8 cellular contexts compared by ENCODE assay signal in the genomic region with DNA sequence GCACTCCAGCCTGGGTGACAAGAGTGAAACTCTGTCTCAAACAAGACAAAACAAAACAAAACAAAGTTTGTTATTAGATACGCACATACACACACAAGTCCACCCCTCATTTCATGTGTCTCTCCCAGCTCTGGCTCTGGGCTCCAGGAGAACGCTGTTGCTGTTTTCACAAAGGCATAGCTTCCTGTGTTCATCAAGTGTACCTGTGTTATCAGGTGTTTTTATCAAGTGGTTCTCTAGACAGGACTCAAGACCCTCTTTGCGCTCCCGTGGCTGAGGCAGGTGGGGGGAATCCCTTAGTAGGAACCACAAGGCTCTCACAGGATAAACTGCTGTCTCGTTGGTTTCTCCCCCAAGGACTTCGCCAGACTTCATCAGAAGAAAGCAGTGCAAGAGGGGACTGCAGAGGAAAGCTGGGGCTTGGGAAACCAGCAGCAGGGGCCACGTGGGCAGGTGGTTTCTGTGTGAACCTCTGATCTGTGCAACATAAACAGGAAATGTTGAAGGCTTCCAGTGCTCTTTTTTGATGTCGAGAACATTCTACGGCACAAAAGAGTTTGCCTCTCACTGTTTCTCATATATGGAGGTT. TPM values are rescaled to one million over a fixed set of nuclear protein-coding genes. Genes with fewer than 3 reads are reported as not detected.
DNase-seq lines count a peak whose midpoint lies in the region; ATAC-seq and TF ChIP-seq lines count a peak whose summit lies in the region.

No MANE protein-coding gene starts in this region.

- H3K9me3 Mint-ChIP-seq in naive thymus-derived CD4-positive, alpha-beta T cell, result no peaks in the 10 kb centered on the region

- peaks cover 0 to 3% (median 0%) of the 10 kb centered on the region in 5 donors for H3K36me3 Mint-ChIP-seq in naive thymus-derived CD4-positive, alpha-beta T cell

- TF ChIP-seq CTCF in body of pancreas (IDR thresholded peaks at IDR 0.05) (no peak), tibial artery (IDR thresholded peaks at IDR 0.05) (no peak)

- intact Hi-C loops in naive thymus-derived CD4-positive, alpha-beta T cell (cut with micrococcal nuclease), result loop anchor here in 1 of 2 donors (1.0 to 10.0 kb wide), 5 partner anchors 8 to 1195 kb away; partner anchors contain the start of genes ATP13A3 and XXYLT1
- intact Hi-C loops in body of pancreas (cut with DNase I), result no loop called here
- intact Hi-C loops in tibial artery (cut with DNase I; ENCODE audit: low total_unique reads), result loop anchor here (10.0 kb wide), 2 partner anchors 105 to 875 kb away; partner anchors contain the start of gene ACAP2

- H3K36me3 ChIP-seq in naive thymus-derived CD4-positive, alpha-beta T cell (ENCODE audit: control insufficient read depth in 2 of 3, insufficient read depth in 3 of 3, low read length in 3 of 3), result no peaks in the 10 kb centered on the region
- no peaks in the 10 kb centered on the region for H3K36me3 ChIP-seq in body of pancreas (replicated peaks in 1 of 2; ENCODE audit: insufficient read depth in 1 of 2, low read depth in 2 of 2)
- H3K36me3 ChIP-seq in tibial artery, result no peaks in the 10 kb centered on the region

- peak overlapping the region; percentile 69 for H3K27ac ChIP-seq in naive thymus-derived CD4-positive, alpha-beta T cell (ENCODE audit: low read depth, low read length)
- no peak overlapping the region for H3K27ac ChIP-seq in body of pancreas
- no peak overlapping the region for H3K27ac ChIP-seq in tibial artery

- POLR2A ChIA-PET in naive thymus-derived CD4-positive, alpha-beta T cell (lab: Charles Lee), result interaction anchor here (0.6 to 10.7 kb wide), 10 partner anchors 8 to 358 kb away, joined by 3 to 224 read pairs (median 8); partner anchors contain the start of genes PPP1R2, TNK2 and XXYLT1

- DNase-seq in activated T-cell treated with anti-CD3 and anti-CD28 coated beads for 4 hours (peak; percentile 57), NCI-H1105 (lab: John Stamatoyannopoulos, UW) (no peak), body of pancreas (no peak), cerebellar nuclear complex (lab: John Stamatoyannopoulos, UW) (no peak), tibial artery (no peak)
- peak; percentile 45 to 95 (median 94) for DNase-seq in naive thymus-derived CD4-positive, alpha-beta T cell

- peaks cover 44 to 93% (median 86%) of the 10 kb centered on the region in 7 donors for H3K4me1 Mint-ChIP-seq in naive thymus-derived CD4-positive, alpha-beta T cell

- peak overlapping the region; percentile 43 for H3K4me3 ChIP-seq in naive thymus-derived CD4-positive, alpha-beta T cell (ENCODE audit: low read length)
- H3K4me3 ChIP-seq in body of pancreas (no peak overlapping the region), tibial artery (no peak overlapping the region)

- no peaks in the 10 kb centered on the region for H3K9me3 ChIP-seq in naive thymus-derived CD4-positive, alpha-beta T cell (ENCODE audit: control insufficient read depth in 2 of 3, low read length in 3 of 3)
- no peaks in the 10 kb centered on the region for H3K9me3 ChIP-seq in body of pancreas
- H3K9me3 ChIP-seq in tibial artery, result no peaks in the 10 kb centered on the region

- CTCF ChIA-PET in naive thymus-derived CD4-positive, alpha-beta T cell (lab: Charles Lee), result interaction anchor here (0.5 to 2.4 kb wide), 10 partner anchors 10 to 358 kb away, joined by 3 to 12 read pairs (median 3); partner anchors contain the start of gene XXYLT1

- H3K4me1 ChIP-seq in naive thymus-derived CD4-positive, alpha-beta T cell (ENCODE audit: control insufficient read depth in 2 of 2, insufficient read depth in 2 of 2, low read length in 2 of 2), result peaks cover 70 to 72% of the 10 kb centered on the region in 2 donors
- H3K4me1 ChIP-seq in body of pancreas (peaks cover 10% of the 10 kb centered on the region), tibial artery (peaks cover 0 to 15% (median 9%) of the 10 kb centered on the region in 4 donors)

- 57 to 65% methylated on average over 8 to 9 of the region's 9 CpGs for WGBS in body of pancreas, 2 donors

- peak overlapping the region; percentile 73 to 98 (median 90) for H3K4me3 Mint-ChIP-seq in naive thymus-derived CD4-positive, alpha-beta T cell

- H3K27me3 ChIP-seq in naive thymus-derived CD4-positive, alpha-beta T cell (ENCODE audit: control insufficient read depth in 2 of 2, insufficient read depth in 2 of 2, low read length in 2 of 2), result no peaks in the 10 kb centered on the region
- H3K27me3 ChIP-seq in body of pancreas, result no peaks in the 10 kb centered on the region
- H3K27me3 ChIP-seq in tibial artery, result no peaks in the 10 kb centered on the region

- ATAC-seq in GM18909 (IDR thresholded peaks at IDR 0.05; ENCODE audit: poor library complexity, unreplicated experiment) (peak; percentile 73), HG03432 (IDR thresholded peaks at IDR 0.05; ENCODE audit: unreplicated experiment) (peak; percentile 64), body of pancreas (no peak)
- peak; percentile 89 for ATAC-seq in naive thymus-derived CD4-positive, alpha-beta T cell

- no peaks in the 10 kb centered on the region for H3K27me3 Mint-ChIP-seq in naive thymus-derived CD4-positive, alpha-beta T cell

- peak overlapping the region; percentile 91 to 100 (median 99) for H3K27ac Mint-ChIP-seq in naive thymus-derived CD4-positive, alpha-beta T cell

- TF ChIP-seq POLR2A in body of pancreas (IDR thresholded peaks at IDR 0.05), result no peak

RNA-seq across cellular contexts. Expression of gene PPP1R2, which starts 6.9 kb away (rescaled TPM):
- 100 to 1,000 TPM in 4 of 5 experiments, 10 to 100 TPM in 1; 76.1 to 160 (median 150) TPM for total RNA-seq in naive thymus-derived CD4-positive, alpha-beta T cell
- polyA plus RNA-seq in naive thymus-derived CD4-positive, alpha-beta T cell, result 100 to 1,000 TPM; 299 to 329 TPM
- 10 to 100 TPM; 32.7 to 42.5 TPM for total RNA-seq in body of pancreas

RNA-seq across cellular contexts. Expression of gene APOD, which starts 33.7 kb away (rescaled TPM):
- under 1 TPM in 1 of 5 experiments, not detected in 4; 0.56 TPM for total RNA-seq in naive thymus-derived CD4-positive, alpha-beta T cell
- not detected for polyA plus RNA-seq in naive thymus-derived CD4-positive, alpha-beta T cell
- total RNA-seq in body of pancreas, result 100 to 1,000 TPM; 343 to 463 TPM

Comparison
In these comparisons a context has a peak if more than half of its experiments do, and no peak if none do; other contexts are left out.
1. DNase-seq: peak in activated T-cell treated with anti-CD3 and anti-CD28 coated beads for 4 hours (single experiment) and naive thymus-derived CD4-positive, alpha-beta T cell (9 of 9); none in NCI-H1105 (single experiment), body of pancreas (0 of 4), cerebellar nuclear complex (0 of 2) and tibial artery (0 of 2).
2. RNA of gene APOD, which starts 33.7 kb away (total RNA-seq): 343 to 463 TPM in body of pancreas; 0.56 TPM in naive thymus-derived CD4-positive, alpha-beta T cell; every median in the first group is over 100 times any median in the second.